In genomic region chr7:127708788-127709187, GRCh38 we compare ENCODE assay signal across 8 cellular contexts.
DNase-seq lines count a peak whose midpoint lies in the region; ATAC-seq and TF ChIP-seq lines count a peak whose summit lies in the region.

No MANE protein-coding gene starts in this region.

- H3K4me3 ChIP-seq in HFF-Myc (replicated peaks; ENCODE audit: low read depth, low read length) = no peak overlapping the region

- ATAC-seq in HG02763 (IDR thresholded peaks at IDR 0.05; ENCODE audit: unreplicated experiment) = no peak

- TF ChIP-seq CTCF in HFF-Myc (IDR thresholded peaks at IDR 0.05; ENCODE audit: low read depth, low read length, missing control alignments) = peak; percentile 68

- DNase-seq in DMS114 treated with DMSO at 0.1 percent for 48 hours (lab: John Stamatoyannopoulos, UW; ENCODE audit: unreplicated experiment) (peak; percentile 62), HFF-Myc (ENCODE audit: extremely low read depth, low read depth) (peak; percentile 56), NCI-H2196 (lab: John Stamatoyannopoulos, UW; ENCODE audit: unreplicated experiment) (peak; percentile 87), caudate nucleus (lab: John Stamatoyannopoulos, UW) (peak in 51 of 61 donors; percentile 4 to 92 (median 48)), kidney glomerular epithelial cell (lab: John Stamatoyannopoulos, UW) (peak; percentile 90)
- DNase-seq in activated CD4-positive, CD25-positive, alpha-beta regulatory T cell (lab: John Stamatoyannopoulos, UW) = peak; percentile 26 to 49 (median 34)
- peak; percentile 61 for DNase-seq in stimulated activated CD4-positive, alpha-beta T cell treated with anti-CD3 and anti-CD28 coated beads, Interleukin-4, amount 100 ng/mL, for 1 hour

- no peak overlapping the region for H3K27ac ChIP-seq in caudate nucleus (ENCODE audit: low read depth, low read length)

Comparison
In these comparisons a context has a peak if more than half of its experiments do, and no peak if none do; other contexts are left out.
1. DNase-seq: peak in every context shown above with its lines; median percentile 90 in kidney glomerular epithelial cell; 87 in NCI-H2196; 62 in DMS114 treated with DMSO at 0.1 percent for 48 hours; 61 in stimulated activated CD4-positive, alpha-beta T cell treated with anti-CD3 and anti-CD28 coated beads, Interleukin-4, amount 100 ng/mL, for 1 hour; 56 in HFF-Myc; 48 in caudate nucleus; 34 in activated CD4-positive, CD25-positive, alpha-beta regulatory T cell.